In the genomic region with DNA sequence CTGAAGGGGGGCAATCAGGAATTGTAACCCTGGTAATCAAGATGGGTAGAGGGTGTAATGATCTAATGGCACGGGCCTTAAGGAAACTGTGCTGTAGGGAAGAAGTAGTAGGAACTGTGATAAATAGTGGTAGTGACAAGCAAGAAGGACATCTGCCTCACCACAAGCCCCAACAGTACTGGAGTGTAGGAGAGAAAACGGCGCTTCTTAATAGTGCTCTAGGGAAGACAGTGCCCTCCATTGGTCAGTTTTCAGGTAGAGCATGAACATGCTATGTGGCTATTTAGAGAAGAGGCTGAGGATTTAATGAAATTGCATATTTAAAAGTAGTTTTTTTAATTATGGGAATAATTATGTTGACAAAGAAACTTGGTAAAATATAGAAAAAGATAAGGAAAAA, we compare ENCODE assay signal across 13 cellular contexts. TPM values are rescaled to one million over a fixed set of nuclear protein-coding genes. Genes with fewer than 3 reads are reported as not detected.
A peak's percentile ranks its signal among the peaks of the same experiment; 100 is the strongest.
DNase-seq lines count a peak whose midpoint lies in the region; ATAC-seq and TF ChIP-seq lines count a peak whose summit lies in the region.
"Had no signal": no experiment of that assay in that cellular context is flagged by ENCODE, and none has a peak within 500 bp of the region (broad histone marks: within the 10 kb centered on the region; RNA-seq: fewer than 3 reads in every experiment).

No MANE protein-coding gene starts in this region.

- POLR2A ChIA-PET in PC-9 (lab: Charles Lee; ENCODE audit: unreplicated experiment): no interaction called here

- H2AFZ ChIP-seq in PC-9: no peak overlapping the region

- intact Hi-C loops in PC-9 (cut with micrococcal nuclease; ENCODE audit: unreplicated experiment): no loop called here

- no peak for ATAC-seq in HG02759 (IDR thresholded peaks at IDR 0.05; ENCODE audit: unreplicated experiment)
- ATAC-seq: sciatic nerve had no signal

- no peaks in the 10 kb centered on the region for H3K9me2 ChIP-seq in PC-9 (ENCODE audit: insufficient read depth)

- H3K4me1 ChIP-seq in BE2C (no peaks in the 10 kb centered on the region), PC-9 (replicated peaks; ENCODE audit: insufficient read depth) (no peaks in the 10 kb centered on the region)

- H3K27me3 ChIP-seq in BE2C (no peaks in the 10 kb centered on the region), PC-9 (ENCODE audit: insufficient read depth, low read depth) (no peaks in the 10 kb centered on the region)
- H3K27me3 ChIP-seq: upper lobe of left lung had no signal

- no peaks in the 10 kb centered on the region for H3K79me2 ChIP-seq in PC-9 (ENCODE audit: low read depth)

- H3K36me3 ChIP-seq in BE2C (peaks cover 14% of the 10 kb centered on the region), PC-9 (ENCODE audit: low read depth) (peaks cover 44% of the 10 kb centered on the region)

- peaks cover 8% of the 10 kb centered on the region for H3F3A ChIP-seq in PC-9 (ENCODE audit: insufficient read depth, low read depth)

- CTCF ChIA-PET in PC-9 (lab: Charles Lee): no interaction called here

- no peaks in the 10 kb centered on the region for H3K9me3 ChIP-seq in BE2C
- no peaks in the 10 kb centered on the region for H3K9me3 ChIP-seq in PC-9 (ENCODE audit: insufficient read depth, low read depth)
- H3K9me3 ChIP-seq: upper lobe of left lung had no signal

- H3K4me3 ChIP-seq in BE2C (ENCODE audit: low read depth, low read length): no peak overlapping the region
- H3K4me3 ChIP-seq in PC-9: no peak overlapping the region
- H3K4me3 ChIP-seq: upper lobe of left lung had no signal

- in situ Hi-C loops in GM13976 (cut with MboI; ENCODE audit: low sequenced_read_pairs, unreplicated experiment): no loop called here

- no peak overlapping the region for H3K27ac ChIP-seq in PC-9

- DNase-seq in BE2C (no peak), GM13976 (ENCODE audit: low spot score) (no peak), PC-9 (no peak), erythroblast (lab: John Stamatoyannopoulos, UW) (peak; percentile 3 to 8), LoVo (ENCODE audit: low spot score) (no peak), NCI-H226 (no peak), GF-D8 (lab: John Stamatoyannopoulos, UW) (no peak)
- DNase-seq: aorta, NCI-H1417 treated with DMSO at 0.1 percent for 48 hours, T-helper 9 cell, upper lobe of left lung had no signal

- H3K4me2 ChIP-seq in PC-9: no peak overlapping the region

- H4K20me1 ChIP-seq in PC-9 (ENCODE audit: insufficient read depth): 0 out of 2 replicates have a peak, but pooled peaks cover 5% of the 10 kb centered on the region

- TF ChIP-seq POLR2A in erythroblast (IDR thresholded peaks at IDR 0.05; ENCODE audit: low read length): no peak

- BruUV-seq in PC-9 (replicated peaks; lab: Mats Ljungman, UMichigan): no TSS peak

- peak; percentile 44 for TF ChIP-seq CTCF in BE2C (IDR thresholded peaks at IDR 0.05; ENCODE audit: low read depth, low read length)
- TF ChIP-seq CTCF in GM13976 (IDR thresholded peaks at IDR 0.05; ENCODE audit: borderline replicate concordance, control extremely low read depth, extremely low read depth, insufficient read depth, missing control alignments): peak; percentile 18
- TF ChIP-seq CTCF in PC-9 (conservative IDR thresholded peaks at IDR 0.05): 0 out of 2 replicates have a peak, but pooled peaks have one; percentile 25

RNA-seq across cellular contexts. Expression of a gene that starts 32.2 kb away (rescaled TPM):
- 4.6 TPM for polyA plus RNA-seq in BE2C (2012; ENCODE audit: insufficient read depth, insufficient read length, low read depth)
- total RNA-seq in PC-9 (2021): 18.4 and 27.4 TPM in 2 replicates

RNA-seq across cellular contexts. Expression of a gene that starts 33.5 kb away (rescaled TPM):
- polyA plus RNA-seq in BE2C (2012; ENCODE audit: insufficient read depth, insufficient read length, low read depth): 22.0 TPM
- 16.3 and 20.2 TPM in 2 replicates for total RNA-seq in PC-9 (2021)

Comparison
In these comparisons a context has a peak if more than half of its experiments do, and no peak if none do; other contexts are left out.
1. DNase-seq: peak in erythroblast (2 of 2); none in BE2C (single experiment), GM13976 (single experiment), PC-9 (0 of 2), LoVo (single experiment), NCI-H226 (single experiment) and GF-D8 (single experiment).
2. Peak in every context shown above with its lines, with median percentiles within 50 percentile points of each other: CTCF ChIP-seq.